In genomic region chr16:8863594-8864424, GRCh38 we compare ENCODE assay signal across 10 cellular contexts. TPM values are rescaled to one million over a fixed set of nuclear protein-coding genes. Genes with fewer than 3 reads are reported as not detected.
DNase-seq lines count a peak whose midpoint lies in the region; TF ChIP-seq lines count a peak whose summit lies in the region.
"Had no signal": no experiment of that assay in that cellular context is flagged by ENCODE, and none has a peak within 500 bp of the region (broad histone marks: within the 10 kb centered on the region; RNA-seq: fewer than 3 reads in every experiment).

No MANE protein-coding gene starts in this region.

- H3K4me3 ChIP-seq in BE2C (ENCODE audit: low read depth, low read length), result no peak overlapping the region
- no peak overlapping the region for H3K4me3 ChIP-seq in mesendoderm (ENCODE audit: low read length)
- H3K4me3 ChIP-seq: SJSA1 had no signal

- H3K36me3 ChIP-seq in BE2C (peaks cover 16% of the 10 kb centered on the region), mesendoderm (ENCODE audit: control insufficient read depth, insufficient read depth, low read length) (peaks cover 3% of the 10 kb centered on the region)

- H3K4me1 ChIP-seq in BE2C, result peaks cover 15% of the 10 kb centered on the region
- peaks cover 20% of the 10 kb centered on the region for H3K4me1 ChIP-seq in mesendoderm (ENCODE audit: control insufficient read depth, low read depth, low read length)

- no peak overlapping the region for H3K4me2 ChIP-seq in mesendoderm (ENCODE audit: low read length)

- no peak overlapping the region for H3K4ac ChIP-seq in mesendoderm (ENCODE audit: low read depth, low read length)

- H3K18ac ChIP-seq in mesendoderm (ENCODE audit: low read length), result no peak overlapping the region

- H3K79me1 ChIP-seq in mesendoderm (ENCODE audit: low read length), result peaks cover 36% of the 10 kb centered on the region

- H3K9ac ChIP-seq in mesendoderm (ENCODE audit: low read length), result peak overlapping the region; percentile 24

- no peak overlapping the region for H2AK5ac ChIP-seq in mesendoderm (ENCODE audit: low read length)

- TF ChIP-seq CTCF in BE2C (IDR thresholded peaks at IDR 0.05; ENCODE audit: low read depth, low read length), result no peak

- H4K8ac ChIP-seq in mesendoderm (ENCODE audit: low read depth, low read length), result no peak overlapping the region

- peak overlapping the region; percentile 42 for H3K56ac ChIP-seq in mesendoderm (ENCODE audit: low read length)

- H3K27me3 ChIP-seq in BE2C (no peaks in the 10 kb centered on the region), mesendoderm (ENCODE audit: insufficient read depth, low read length, poor library complexity) (no peaks in the 10 kb centered on the region)
- H3K27me3 ChIP-seq: SJSA1 had no signal

- no peak overlapping the region for H3K27ac ChIP-seq in mesendoderm (ENCODE audit: low read depth, low read length)
- H3K27ac ChIP-seq: SJSA1 had no signal

- H3K79me2 ChIP-seq in mesendoderm (ENCODE audit: control insufficient read depth, insufficient read depth, low read length), result peaks cover 80% of the 10 kb centered on the region

- H2BK15ac ChIP-seq in mesendoderm (replicated peaks; ENCODE audit: low read depth), result no peak overlapping the region

- H4K5ac ChIP-seq in mesendoderm (ENCODE audit: low read length), result no peak overlapping the region

- H2BK5ac ChIP-seq in mesendoderm (ENCODE audit: low read length), result no peak overlapping the region

- no peaks in the 10 kb centered on the region for H3K9me3 ChIP-seq in BE2C
- H3K9me3 ChIP-seq: SJSA1 had no signal

- no CpG with 5 or more reads among the region's 17 CpGs for WGBS in mesendoderm (ENCODE audit: extremely low coverage, insufficient coverage, low lambda C conversion rate)

- DNase-seq in BE2C (peak; percentile 57), HuH-7 (ENCODE audit: low spot score) (peak; percentile 82), cerebellum (ENCODE audit: low spot score) (peak; percentile 19), mesendoderm (peak; percentile 84), SHP77 (lab: John Stamatoyannopoulos, UW) (no peak), DMS153 (lab: John Stamatoyannopoulos, UW) (no peak)
- no peak for DNase-seq in stimulated activated CD4-positive, alpha-beta T cell treated with anti-CD3 and anti-CD28 coated beads, Interleukin-4, amount 100 ng/mL, for 4 hours
- DNase-seq in stimulated activated CD4-positive, alpha-beta T cell treated with anti-CD3 and anti-CD28 coated beads, Interleukin-4, amount 100 ng/mL, for 24 hours, result no peak

- no peak overlapping the region for H2BK120ac ChIP-seq in mesendoderm (ENCODE audit: low read depth, low read length)

- no peak overlapping the region for H3K23ac ChIP-seq in mesendoderm (ENCODE audit: low read length)

RNA-seq across cellular contexts. Expression of gene CARHSP1, which starts 5.0 kb away (rescaled TPM):
- polyA plus RNA-seq in BE2C (2012; ENCODE audit: insufficient read depth, insufficient read length, low read depth), result 101 TPM
- 105 TPM for total RNA-seq in cerebellum
- polyA plus RNA-seq in mesendoderm (2013, experiment 1 of 2), result 81.0 TPM
- 79.6 TPM for polyA plus RNA-seq in mesendoderm (2013, experiment 2 of 2)

RNA-seq across cellular contexts. Expression of gene LITAFD, which starts 18.3 kb away (rescaled TPM):
- polyA plus RNA-seq in BE2C (2012; ENCODE audit: insufficient read depth, insufficient read length, low read depth), result not detected
- total RNA-seq in cerebellum, result not detected
- polyA plus RNA-seq in mesendoderm (2013, experiment 1 of 2), result not detected
- not detected for polyA plus RNA-seq in mesendoderm (2013, experiment 2 of 2)
- total RNA-seq: glomerular endothelial cell, SJSA1 had no signal

Comparison
In these comparisons a context has a peak if more than half of its experiments do, and no peak if none do; other contexts are left out.
1. DNase-seq: peak in BE2C (single experiment), HuH-7 (single experiment), cerebellum (single experiment) and mesendoderm (single experiment); none in SHP77 (0 of 2), stimulated activated CD4-positive, alpha-beta T cell treated with anti-CD3 and anti-CD28 coated beads, Interleukin-4, amount 100 ng/mL, for 4 hours (0 of 2), DMS153 (single experiment) and stimulated activated CD4-positive, alpha-beta T cell treated with anti-CD3 and anti-CD28 coated beads, Interleukin-4, amount 100 ng/mL, for 24 hours (single experiment).